In the genomic region with DNA sequence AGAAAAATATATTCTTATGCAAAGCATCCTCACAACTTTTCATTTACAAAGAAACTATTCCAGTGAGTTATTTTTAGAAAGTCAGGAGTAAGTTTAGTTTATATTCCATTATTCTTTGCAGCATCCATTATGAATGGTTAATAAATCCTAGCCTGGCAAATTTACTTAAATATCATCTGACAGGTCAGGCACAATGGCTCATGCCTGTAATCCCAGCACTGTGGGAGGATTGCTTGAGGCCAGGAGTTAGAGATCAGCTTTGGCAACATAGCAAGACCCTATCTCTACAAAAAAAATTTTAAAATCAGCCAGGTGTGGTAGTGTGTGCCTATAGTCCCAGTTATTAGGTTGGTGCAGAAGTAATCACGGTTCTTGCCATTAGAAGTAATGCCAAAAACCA, we compare ENCODE assay signal across 17 cellular contexts. TPM values are rescaled to one million over a fixed set of nuclear protein-coding genes. Genes with fewer than 3 reads are reported as not detected.
DNase-seq lines count a peak whose midpoint lies in the region; ATAC-seq and TF ChIP-seq lines count a peak whose summit lies in the region.
"Had no signal": no experiment of that assay in that cellular context is flagged by ENCODE, and none has a peak within 500 bp of the region (broad histone marks: within the 10 kb centered on the region; RNA-seq: fewer than 3 reads in every experiment).

No MANE protein-coding gene starts in this region.

- no peaks in the 10 kb centered on the region for H3K9me2 ChIP-seq in SK-N-SH

- CTCF ChIA-PET in CD4-positive, alpha-beta T cell (lab: Charles Lee): interaction anchor here (1.4 kb wide), 1 partner anchor 52 kb away, joined by 3 read pairs; no protein-coding TSS in a partner anchor
- CTCF ChIA-PET in SK-N-SH (lab: Yijun Ruan, JAX): interaction anchor here (1.4 to 1.9 kb wide), 2 partner anchors 129 to 138 kb away, joined by 3 to 10 read pairs; partner anchors contain the start of gene NFATC3

- H3K4me3 Mint-ChIP-seq in activated T-cell treated with anti-CD3 and anti-CD28 coated beads, Interleukin-2, amount 50 U/mL, for 72 hours: no peak overlapping the region
- H3K4me3 Mint-ChIP-seq in CD4-positive, alpha-beta T cell: no peak overlapping the region
- no peak overlapping the region for H3K4me3 Mint-ChIP-seq in naive thymus-derived CD8-positive, alpha-beta T cell
- H3K4me3 Mint-ChIP-seq: GM23338 had no signal

- H3K27ac Mint-ChIP-seq in activated T-cell treated with anti-CD3 and anti-CD28 coated beads, Interleukin-2, amount 50 U/mL, for 72 hours: peak overlapping the region; percentile 68
- H3K27ac Mint-ChIP-seq in CD4-positive, alpha-beta T cell: peak overlapping the region; percentile 69
- H3K27ac Mint-ChIP-seq in naive thymus-derived CD8-positive, alpha-beta T cell: peak overlapping the region in 9 of 10 donors; percentile 7 to 75 (median 62)

- intact Hi-C loops in CD4-positive, alpha-beta T cell (cut with DNase I, micrococcal nuclease): no loop called here
- intact Hi-C loops in adrenal gland (cut with DNase I) (loop anchor here in 1 of 2 donors (10.0 kb wide), 1 partner anchor 238 kb away; the partner anchor contains the start of gene DPEP3), colonic mucosa (cut with DNase I) (no loop called here)

- H3K4me2 ChIP-seq in SK-N-SH: no peak overlapping the region
- H3K4me2 ChIP-seq: BLaER1, GM23338 had no signal

- TF ChIP-seq EP300 in SK-N-SH (IDR thresholded peaks at IDR 0.05; ENCODE audit: borderline replicate concordance in 1 of 2, low read depth in 1 of 2, low read length in 1 of 2): 0 out of 4 replicates have a peak, but pooled peaks of 1 of the 2 experiments have one; percentile 41

- no peak overlapping the region for H3K4me3 ChIP-seq in SK-N-SH (ENCODE audit: low read depth in 2 of 2, low read length in 1 of 2)
- H3K4me3 ChIP-seq in adrenal gland: no peak overlapping the region
- H3K4me3 ChIP-seq in colonic mucosa: no peak overlapping the region
- H3K4me3 ChIP-seq: BLaER1, GM23338 had no signal

- H2AFZ ChIP-seq in SK-N-SH (ENCODE audit: low read depth): no peak overlapping the region
- H2AFZ ChIP-seq: GM23338 had no signal

- TF ChIP-seq CTCF in CD4-positive, alpha-beta T cell (IDR thresholded peaks at IDR 0.05): no peak
- TF ChIP-seq CTCF in SK-N-SH (IDR thresholded peaks at IDR 0.05) (no peak), adrenal gland (IDR thresholded peaks at IDR 0.05) (no peak), colonic mucosa (IDR thresholded peaks at IDR 0.05) (no peak)

- H4K20me1 ChIP-seq in SK-N-SH (ENCODE audit: insufficient read depth): no peaks in the 10 kb centered on the region

- H3K27ac ChIP-seq in CD4-positive, alpha-beta T cell (ENCODE audit: low read depth, low read length): no peak overlapping the region
- peak overlapping the region in 1 of 2 experiments; percentile 56; a peak in 2 of 4 replicates for H3K27ac ChIP-seq in SK-N-SH (ENCODE audit: low read depth in 2 of 2, low read length in 1 of 2)
- no peak overlapping the region for H3K27ac ChIP-seq in adrenal gland
- H3K27ac ChIP-seq in colonic mucosa: no peak overlapping the region
- H3K27ac ChIP-seq: BLaER1 had no signal

- H3F3A ChIP-seq in SK-N-SH (replicated peaks; ENCODE audit: insufficient read depth): peaks cover 8% of the 10 kb centered on the region

- H3K36me3 ChIP-seq in SK-N-SH (replicated peaks in 1 of 2; ENCODE audit: control insufficient read depth in 1 of 2, insufficient read depth in 2 of 2, low read length in 1 of 2): peaks cover 3 to 4% of the 10 kb centered on the region in 2 experiments
- peaks cover 0 to 7% of the 10 kb centered on the region in 2 donors for H3K36me3 ChIP-seq in adrenal gland (replicated peaks in 1 of 2)
- no peaks in the 10 kb centered on the region for H3K36me3 ChIP-seq in colonic mucosa

- TF ChIP-seq RAD21 in SK-N-SH (IDR thresholded peaks at IDR 0.05; ENCODE audit: low read length): no peak

- DNase-seq in activated T-cell treated with anti-CD3 and anti-CD28 coated beads, Interleukin-2, amount 50 U/mL, for 72 hours: no peak
- no peak for DNase-seq in activated T-cell treated with anti-CD3 and anti-CD28 coated beads for 4 hours
- DNase-seq in CD4-positive, alpha-beta T cell: no peak
- DNase-seq in SK-N-SH: no peak
- no peak for DNase-seq in naive thymus-derived CD8-positive, alpha-beta T cell
- no peak for DNase-seq in activated gamma-delta T cell (lab: John Stamatoyannopoulos, UW)
- no peak for DNase-seq in adrenal gland
- DNase-seq in colonic mucosa: no peak
- DNase-seq: 8988T, AML-193, COR-L47, DMS153, DMS79 treated with DMSO at 0.1 percent for 48 hours, EL, H7 had no signal

- no CpG with 5 or more reads among the region's 1 CpG for WGBS in SK-N-SH (ENCODE audit: low lambda C conversion rate)
- WGBS in adrenal gland, 4 donors: 79 to 92% (median 92%) methylated on average over 1 of the region's 1 CpG

- ATAC-seq in activated T-cell treated with anti-CD3 and anti-CD28 coated beads, Interleukin-2, amount 50 U/mL, for 72 hours (replicated peaks in 1 of 2): no peak
- ATAC-seq in CD4-positive, alpha-beta T cell (ENCODE audit: poor library complexity): no peak
- no peak for ATAC-seq in naive thymus-derived CD8-positive, alpha-beta T cell
- ATAC-seq: GM23338 had no signal

- H3K36me3 Mint-ChIP-seq in activated T-cell treated with anti-CD3 and anti-CD28 coated beads, Interleukin-2, amount 50 U/mL, for 72 hours (ENCODE audit: insufficient read depth in 2 of 2): peaks cover 0 to 8% of the 10 kb centered on the region in 2 donors
- peaks cover 43% of the 10 kb centered on the region for H3K36me3 Mint-ChIP-seq in CD4-positive, alpha-beta T cell (ENCODE audit: low read depth)
- H3K36me3 Mint-ChIP-seq in naive thymus-derived CD8-positive, alpha-beta T cell: peaks cover 0 to 66% (median 0%) of the 10 kb centered on the region in 3 donors

- no peaks in the 10 kb centered on the region for H3K9me3 Mint-ChIP-seq in activated T-cell treated with anti-CD3 and anti-CD28 coated beads, Interleukin-2, amount 50 U/mL, for 72 hours
- H3K9me3 Mint-ChIP-seq in CD4-positive, alpha-beta T cell: no peaks in the 10 kb centered on the region
- no peaks in the 10 kb centered on the region for H3K9me3 Mint-ChIP-seq in naive thymus-derived CD8-positive, alpha-beta T cell
- H3K9me3 Mint-ChIP-seq: GM23338 had no signal

- no peak overlapping the region for H3K9ac ChIP-seq in SK-N-SH
- no peak overlapping the region for H3K9ac ChIP-seq in colonic mucosa (ENCODE audit: low read depth in 2 of 2, low read length in 2 of 2)
- H3K9ac ChIP-seq: BLaER1 had no signal

- POLR2A ChIA-PET in CD4-positive, alpha-beta T cell (lab: Charles Lee): interaction anchor here (1.1 kb wide), 1 partner anchor 8 kb away, joined by 3 read pairs; no protein-coding TSS in a partner anchor
- POLR2A ChIA-PET in SK-N-SH (lab: Yijun Ruan, JAX): no interaction called here
- POLR2A ChIA-PET in naive thymus-derived CD8-positive, alpha-beta T cell (lab: Charles Lee): interaction anchor here (0.7 to 1.1 kb wide), 2 partner anchors 10 to 161 kb away, joined by 6 to 7 read pairs; no protein-coding TSS in a partner anchor

- H3K27me3 Mint-ChIP-seq in activated T-cell treated with anti-CD3 and anti-CD28 coated beads, Interleukin-2, amount 50 U/mL, for 72 hours (ENCODE audit: low read depth): no peaks in the 10 kb centered on the region
- no peaks in the 10 kb centered on the region for H3K27me3 Mint-ChIP-seq in CD4-positive, alpha-beta T cell
- H3K27me3 Mint-ChIP-seq in naive thymus-derived CD8-positive, alpha-beta T cell: no peaks in the 10 kb centered on the region

- H3K27me3 ChIP-seq in CD4-positive, alpha-beta T cell (ENCODE audit: control insufficient read depth, insufficient read depth, low read length): no peaks in the 10 kb centered on the region
- H3K27me3 ChIP-seq in SK-N-SH (ENCODE audit: insufficient read depth) (no peaks in the 10 kb centered on the region), adrenal gland (no peaks in the 10 kb centered on the region), colonic mucosa (no peaks in the 10 kb centered on the region)
- H3K27me3 ChIP-seq: BLaER1 had no signal

- H3K9me3 ChIP-seq in CD4-positive, alpha-beta T cell (ENCODE audit: control insufficient read depth, low read length): no peaks in the 10 kb centered on the region
- H3K9me3 ChIP-seq in SK-N-SH (no peaks in the 10 kb centered on the region), adrenal gland (replicated peaks in 1 of 3) (no peaks in the 10 kb centered on the region), colonic mucosa (no peaks in the 10 kb centered on the region)
- H3K9me3 ChIP-seq: BLaER1 had no signal

- TF ChIP-seq POLR2A in adrenal gland (IDR thresholded peaks at IDR 0.05): no peak

- peaks cover 23% of the 10 kb centered on the region for H3K4me1 Mint-ChIP-seq in activated T-cell treated with anti-CD3 and anti-CD28 coated beads, Interleukin-2, amount 50 U/mL, for 72 hours (ENCODE audit: low read depth)
- H3K4me1 Mint-ChIP-seq in CD4-positive, alpha-beta T cell (ENCODE audit: low read depth): peaks cover 36% of the 10 kb centered on the region
- H3K4me1 Mint-ChIP-seq in naive thymus-derived CD8-positive, alpha-beta T cell: peaks cover 11 to 44% (median 36%) of the 10 kb centered on the region in 4 donors

- H3K79me2 ChIP-seq in SK-N-SH (ENCODE audit: insufficient read depth): no peaks in the 10 kb centered on the region

- H3K4me1 ChIP-seq in SK-N-SH (ENCODE audit: control insufficient read depth in 1 of 2, insufficient read depth in 2 of 2, low read depth in 1 of 2, low read length in 1 of 2) (peaks cover 0 to 23% of the 10 kb centered on the region in 2 experiments; a peak in 2 of 4 replicates), adrenal gland (replicated peaks in 1 of 2) (peaks cover 7 to 9% of the 10 kb centered on the region in 2 donors), colonic mucosa (no peaks in the 10 kb centered on the region)

RNA-seq across cellular contexts. Expression of gene ESRP2, which starts 12.9 kb away (rescaled TPM):
- under 1 TPM; 0.31 to 0.63 TPM for total RNA-seq in activated T-cell treated with anti-CD3 and anti-CD28 coated beads, Interleukin-2, amount 50 U/mL, for 72 hours
- total RNA-seq in CD4-positive, alpha-beta T cell: not detected
- polyA plus RNA-seq in SK-N-SH (2012; rRNA removed): 0.07 and 0.39 TPM in 2 replicates
- polyA plus RNA-seq in SK-N-SH (2012; cell fraction: cytosol; rRNA removed): 0.03 TPM in 2 replicates
- 0.46 and 0.50 TPM in 2 replicates for polyA plus RNA-seq in SK-N-SH (2012; cell fraction: nucleus; rRNA removed)
- under 1 TPM; 0.22 to 0.36 TPM for total RNA-seq in naive thymus-derived CD8-positive, alpha-beta T cell
- under 1 TPM in 1 of 3 donors, not detected in 2; 0.64 TPM for polyA plus RNA-seq in naive thymus-derived CD8-positive, alpha-beta T cell
- 1 to 10 TPM in 3 of 8 donors, under 1 TPM in 5; 0.13 to 2.2 (median 0.72) TPM for total RNA-seq in adrenal gland
- under 1 TPM; 0.31 to 0.97 (median 0.37) TPM for polyA plus RNA-seq in adrenal gland
- total RNA-seq in colonic mucosa: 100 to 1,000 TPM in 1 of 2 donors, 10 to 100 TPM in 1; 76.6 to 119 TPM

RNA-seq across cellular contexts. Expression of gene PLA2G15, which starts 22.1 kb away (rescaled TPM):
- total RNA-seq in activated T-cell treated with anti-CD3 and anti-CD28 coated beads, Interleukin-2, amount 50 U/mL, for 72 hours: 1 to 10 TPM; 6.1 to 7.6 TPM
- total RNA-seq in CD4-positive, alpha-beta T cell: 1 to 10 TPM; 4.3 to 4.7 TPM
- polyA plus RNA-seq in SK-N-SH (2012; rRNA removed) (22.0 and 23.9 TPM in 2 replicates), adrenal gland (10 to 100 TPM in 2 of 3 donors, 1 to 10 TPM in 1; 6.0 to 18.2 (median 13.6) TPM)
- polyA plus RNA-seq in SK-N-SH (2012; cell fraction: cytosol; rRNA removed): 9.9 and 15.9 TPM in 2 replicates
- 26.9 and 27.4 TPM in 2 replicates for polyA plus RNA-seq in SK-N-SH (2012; cell fraction: nucleus; rRNA removed)
- 1 to 10 TPM; 6.3 to 8.0 TPM for total RNA-seq in naive thymus-derived CD8-positive, alpha-beta T cell
- 1 to 10 TPM; 2.4 to 9.6 (median 4.6) TPM for polyA plus RNA-seq in naive thymus-derived CD8-positive, alpha-beta T cell
- total RNA-seq in adrenal gland (10 to 100 TPM; 13.4 to 37.1 (median 28.8) TPM), colonic mucosa (10 to 100 TPM; 11.6 to 13.9 TPM)

RNA-seq across cellular contexts. Expression of gene SLC7A6, which starts 41.3 kb away (rescaled TPM):
- total RNA-seq in activated T-cell treated with anti-CD3 and anti-CD28 coated beads, Interleukin-2, amount 50 U/mL, for 72 hours: 100 to 1,000 TPM in 1 of 2 donors, 10 to 100 TPM in 1; 99.8 to 131 TPM
- 100 to 1,000 TPM; 187 to 197 TPM for total RNA-seq in CD4-positive, alpha-beta T cell
- polyA plus RNA-seq in SK-N-SH (2012; rRNA removed): 19.0 and 37.3 TPM in 2 replicates
- 12.8 and 13.7 TPM in 2 replicates for polyA plus RNA-seq in SK-N-SH (2012; cell fraction: cytosol; rRNA removed)
- polyA plus RNA-seq in SK-N-SH (2012; cell fraction: nucleus; rRNA removed): 71.5 and 122 TPM in 2 replicates
- 100 to 1,000 TPM; 211 to 228 TPM for total RNA-seq in naive thymus-derived CD8-positive, alpha-beta T cell
- polyA plus RNA-seq in naive thymus-derived CD8-positive, alpha-beta T cell: 10 to 100 TPM; 14.3 to 20.2 (median 19.2) TPM
- total RNA-seq in adrenal gland: 10 to 100 TPM; 17.0 to 54.7 (median 25.0) TPM
- 10 to 100 TPM; 14.8 to 22.2 (median 19.6) TPM for polyA plus RNA-seq in adrenal gland
- 10 to 100 TPM; 22.0 to 42.2 TPM for total RNA-seq in colonic mucosa

Comparison
In these comparisons a context has a peak if more than half of its experiments do, and no peak if none do; other contexts are left out.
1. RNA of gene ESRP2, which starts 12.9 kb away (total RNA-seq): 76.6 to 119 TPM in colonic mucosa; 0.13 to 2.2 TPM in adrenal gland, 0.31 to 0.63 TPM in activated T-cell treated with anti-CD3 and anti-CD28 coated beads, Interleukin-2, amount 50 U/mL, for 72 hours, 0.22 to 0.36 TPM in naive thymus-derived CD8-positive, alpha-beta T cell and not detected in CD4-positive, alpha-beta T cell; every median in the first group is over 10 times any median in the second.
2. Peak in every context shown above with its lines, with median percentiles within 50 percentile points of each other: H3K27ac Mint-ChIP-seq.